ENCODE assay signal across 1 cellular context in the genomic region with DNA sequence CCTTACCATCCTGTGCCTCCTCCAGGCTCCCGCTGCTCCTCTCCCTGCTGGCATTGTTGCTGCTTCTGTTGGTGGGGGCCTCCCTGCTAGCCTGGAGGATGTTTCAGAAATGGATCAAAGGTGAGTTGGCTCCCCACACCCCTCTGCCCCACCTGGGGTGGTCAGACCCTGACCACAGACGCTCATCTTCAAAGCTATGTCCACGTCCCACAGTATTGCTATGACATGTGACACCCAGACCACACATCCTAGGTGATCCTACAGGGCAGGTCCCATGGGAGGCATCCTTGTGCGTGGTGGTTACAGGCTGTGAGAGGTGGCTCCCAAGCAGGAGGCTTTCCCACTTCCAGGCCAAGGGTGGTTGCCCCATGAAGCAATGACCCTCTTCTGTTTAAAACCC.
TF ChIP-seq lines count a peak whose summit lies in the region.

No MANE protein-coding gene starts in this region.

TF ChIP-seq in GM12878, 131 proteins besides CTCF, POLR2A, EP300 and RAD21:
- TF ChIP-seq RUNX3 (IDR thresholded peaks at IDR 0.05; ENCODE audit: low read length) (0 out of 2 replicates have a peak, but pooled peaks have one; percentile 32), BACH1 (IDR thresholded peaks at IDR 0.05; ENCODE audit: borderline replicate concordance) (0 out of 2 replicates have a peak, but pooled peaks have one; percentile 41), NR2F1 (conservative IDR thresholded peaks at IDR 0.05) (0 out of 2 replicates have a peak, but pooled peaks have one; percentile 21)
- TF ChIP-seq, protein P1, sequence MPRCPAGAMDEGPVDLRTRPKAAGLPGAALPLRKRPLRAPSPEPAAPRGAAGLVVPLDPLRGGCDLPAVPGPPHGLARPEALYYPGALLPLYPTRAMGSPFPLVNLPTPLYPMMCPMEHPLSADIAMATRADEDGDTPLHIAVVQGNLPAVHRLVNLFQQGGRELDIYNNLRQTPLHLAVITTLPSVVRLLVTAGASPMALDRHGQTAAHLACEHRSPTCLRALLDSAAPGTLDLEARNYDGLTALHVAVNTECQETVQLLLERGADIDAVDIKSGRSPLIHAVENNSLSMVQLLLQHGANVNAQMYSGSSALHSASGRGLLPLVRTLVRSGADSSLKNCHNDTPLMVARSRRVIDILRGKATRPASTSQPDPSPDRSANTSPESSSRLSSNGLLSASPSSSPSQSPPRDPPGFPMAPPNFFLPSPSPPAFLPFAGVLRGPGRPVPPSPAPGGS (IDR thresholded peaks at IDR 0.05; ENCODE audit: borderline replicate concordance, insufficient read depth, low read depth, low read length, poor library complexity, severe bottlenecking) = no peak
